ENCODE assay signal across 2 cellular contexts in the genomic region with DNA sequence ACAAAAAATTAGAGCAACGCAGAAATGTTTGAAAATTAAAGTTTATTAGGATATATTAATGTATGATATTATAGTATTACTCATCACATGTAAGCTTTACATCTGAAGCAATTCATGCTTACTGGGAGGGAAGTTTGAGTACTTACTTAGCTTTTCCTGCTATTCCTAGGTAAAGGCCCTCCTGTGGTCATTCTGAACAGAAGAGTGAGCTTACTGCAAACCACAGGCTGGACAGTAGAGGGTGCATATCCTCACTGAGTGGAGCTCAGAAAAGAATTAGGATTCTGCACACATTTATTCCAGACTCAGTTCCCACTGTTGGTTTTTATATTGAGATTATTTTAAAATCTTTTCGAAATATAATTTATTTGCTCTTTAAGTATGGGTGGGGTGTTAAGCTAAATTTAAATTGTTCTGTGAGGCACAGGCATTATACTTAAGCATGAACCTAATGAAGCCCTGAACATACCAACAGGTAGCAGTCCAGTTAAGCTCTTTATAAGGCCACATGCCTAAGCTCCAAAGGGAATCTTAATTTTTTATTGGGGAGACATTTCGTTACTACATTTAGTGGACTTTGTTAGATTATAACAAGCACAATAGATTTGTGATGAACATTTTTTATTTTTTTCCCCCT.
TF ChIP-seq lines count a peak whose summit lies in the region.

No MANE protein-coding gene starts in this region.

TF ChIP-seq in HEK293, 187 proteins besides CTCF, POLR2A, EP300 and RAD21:
- TF ChIP-seq REPIN1 (tag by site-specific recombination; IDR thresholded peaks at IDR 0.05; ENCODE audit: low read depth): no peak
- TF ChIP-seq ZNF623 (tag by site-specific recombination; IDR thresholded peaks at IDR 0.05): no peak
- TF ChIP-seq, protein P1, sequence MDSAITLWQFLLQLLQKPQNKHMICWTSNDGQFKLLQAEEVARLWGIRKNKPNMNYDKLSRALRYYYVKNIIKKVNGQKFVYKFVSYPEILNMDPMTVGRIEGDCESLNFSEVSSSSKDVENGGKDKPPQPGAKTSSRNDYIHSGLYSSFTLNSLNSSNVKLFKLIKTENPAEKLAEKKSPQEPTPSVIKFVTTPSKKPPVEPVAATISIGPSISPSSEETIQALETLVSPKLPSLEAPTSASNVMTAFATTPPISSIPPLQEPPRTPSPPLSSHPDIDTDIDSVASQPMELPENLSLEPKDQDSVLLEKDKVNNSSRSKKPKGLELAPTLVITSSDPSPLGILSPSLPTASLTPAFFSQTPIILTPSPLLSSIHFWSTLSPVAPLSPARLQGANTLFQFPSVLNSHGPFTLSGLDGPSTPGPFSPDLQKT (IDR thresholded peaks at IDR 0.05; ENCODE audit: borderline replicate concordance, low read depth, low read length): no peak
- TF ChIP-seq ZNF560 (tag by site-specific recombination; IDR thresholded peaks at IDR 0.05; ENCODE audit: borderline replicate concordance): no peak
- TF ChIP-seq ZNF239 (tag by site-specific recombination; IDR thresholded peaks at IDR 0.05): no peak
- peak; percentile 18; the same call in 1 of the 2 replicates for TF ChIP-seq ZNF654 (tag by site-specific recombination; IDR thresholded peaks at IDR 0.05; ENCODE audit: low read depth)
- TF ChIP-seq, protein P2, sequence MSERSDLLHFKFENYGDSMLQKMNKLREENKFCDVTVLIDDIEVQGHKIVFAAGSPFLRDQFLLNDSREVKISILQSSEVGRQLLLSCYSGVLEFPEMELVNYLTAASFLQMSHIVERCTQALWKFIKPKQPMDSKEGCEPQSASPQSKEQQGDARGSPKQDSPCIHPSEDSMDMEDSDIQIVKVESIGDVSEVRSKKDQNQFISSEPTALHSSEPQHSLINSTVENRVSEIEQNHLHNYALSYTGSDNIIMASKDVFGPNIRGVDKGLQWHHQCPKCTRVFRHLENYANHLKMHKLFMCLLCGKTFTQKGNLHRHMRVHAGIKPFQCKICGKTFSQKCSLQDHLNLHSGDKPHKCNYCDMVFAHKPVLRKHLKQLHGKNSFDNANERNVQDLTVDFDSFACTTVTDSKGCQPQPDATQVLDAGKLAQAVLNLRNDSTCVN (tag by site-specific recombination; optimal IDR thresholded peaks at IDR 0.05): no peak
- TF ChIP-seq ZNF394 (tag by site-specific recombination; IDR thresholded peaks at IDR 0.05; ENCODE audit: borderline replicate concordance): no peak
- TF ChIP-seq SCRT2 (tag by site-specific recombination; IDR thresholded peaks at IDR 0.05): peak; percentile 71
- TF ChIP-seq IKZF3 (tag by site-specific recombination; IDR thresholded peaks at IDR 0.05): no peak
- no peak for TF ChIP-seq ZNF670 (tag by site-specific recombination; IDR thresholded peaks at IDR 0.05; ENCODE audit: low read depth)
- TF ChIP-seq ZNF473 (tag by site-specific recombination; IDR thresholded peaks at IDR 0.05): no peak
- TF ChIP-seq GFI1B (tag by site-specific recombination; IDR thresholded peaks at IDR 0.05): no peak
- no peak for TF ChIP-seq ZNF112 (tag by site-specific recombination; IDR thresholded peaks at IDR 0.05)
- TF ChIP-seq ZNF202 (tag by site-specific recombination; IDR thresholded peaks at IDR 0.05; ENCODE audit: borderline replicate concordance): no peak

TF ChIP-seq in H1, 55 proteins besides CTCF, POLR2A, EP300 and RAD21:
- TF ChIP-seq SRF (IDR thresholded peaks at IDR 0.05; ENCODE audit: low read depth, low read length) (no peak), SUZ12 (IDR thresholded peaks at IDR 0.05; ENCODE audit: low read length) (no peak), CTBP2 (IDR thresholded peaks at IDR 0.05; ENCODE audit: borderline replicate concordance, insufficient read depth, insufficient read length, low read length) (no peak), HDAC6 (IDR thresholded peaks at IDR 0.05; ENCODE audit: low read depth, low read length) (no peak), SAP30 (IDR thresholded peaks at IDR 0.05; ENCODE audit: insufficient read depth, insufficient replicate concordance, low read length) (no peak), CREB1 (IDR thresholded peaks at IDR 0.05) (no peak), BRCA1 (IDR thresholded peaks at IDR 0.05; ENCODE audit: low read depth, low read length) (no peak), POU5F1 (IDR thresholded peaks at IDR 0.05; ENCODE audit: low read depth, low read length) (no peak), TAF7 (optimal IDR thresholded peaks at IDR 0.05; ENCODE audit: borderline replicate concordance, low read depth, low read length) (no peak), SIRT6 (IDR thresholded peaks at IDR 0.05; ENCODE audit: low read length) (no peak), JUND (IDR thresholded peaks at IDR 0.05; ENCODE audit: low read length) (no peak), KDM1A (IDR thresholded peaks at IDR 0.05; ENCODE audit: borderline replicate concordance, low read length) (no peak)
- TF ChIP-seq, protein P3, sequence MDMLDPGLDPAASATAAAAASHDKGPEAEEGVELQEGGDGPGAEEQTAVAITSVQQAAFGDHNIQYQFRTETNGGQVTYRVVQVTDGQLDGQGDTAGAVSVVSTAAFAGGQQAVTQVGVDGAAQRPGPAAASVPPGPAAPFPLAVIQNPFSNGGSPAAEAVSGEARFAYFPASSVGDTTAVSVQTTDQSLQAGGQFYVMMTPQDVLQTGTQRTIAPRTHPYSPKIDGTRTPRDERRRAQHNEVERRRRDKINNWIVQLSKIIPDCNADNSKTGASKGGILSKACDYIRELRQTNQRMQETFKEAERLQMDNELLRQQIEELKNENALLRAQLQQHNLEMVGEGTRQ (IDR thresholded peaks at IDR 0.05; ENCODE audit: low read length): no peak
